ENCODE assay signal across 9 cellular contexts in genomic region chr10:76035728-76036409, GRCh38.
DNase-seq lines count a peak whose midpoint lies in the region; ATAC-seq and TF ChIP-seq lines count a peak whose summit lies in the region.
"Had no signal": no experiment of that assay in that cellular context is flagged by ENCODE, and none has a peak within 500 bp of the region (broad histone marks: within the 10 kb centered on the region; RNA-seq: fewer than 3 reads in every experiment).

No MANE protein-coding gene starts in this region.

- DNase-seq in hepatic stellate cell (ENCODE audit: low spot score), result peak; percentile 12
- DNase-seq in retina, result peak; percentile 38
- DNase-seq in activated naive CD4-positive, alpha-beta T cell (lab: John Stamatoyannopoulos, UW), result no peak
- DNase-seq in AG08396 (ENCODE audit: low spot score), result no peak

- H3K27ac ChIP-seq in VCaP, result peak overlapping the region; percentile 97
- H3K27ac ChIP-seq: skin epidermis had no signal

- no peak for TF ChIP-seq CTCF in VCaP (conservative IDR thresholded peaks at IDR 0.05)

- ATAC-seq in GM19455 (IDR thresholded peaks at IDR 0.05; ENCODE audit: unreplicated experiment) (peak; percentile 18), GM19397 (IDR thresholded peaks at IDR 0.05; ENCODE audit: unreplicated experiment) (no peak)
- no peak for ATAC-seq in activated CD4-positive, CD25-positive, alpha-beta regulatory T cell treated with anti-CD3 and anti-CD28 coated beads, Interleukin-2, amount 50 U/mL, for 24 hours

Comparison
In these comparisons a context has a peak if more than half of its experiments do, and no peak if none do; other contexts are left out.
1. DNase-seq: peak in hepatic stellate cell (single experiment) and retina (single experiment); none in activated naive CD4-positive, alpha-beta T cell (0 of 4) and AG08396 (single experiment).